9 cellular contexts compared by ENCODE assay signal in genomic region chr17:55265434-55266021, GRCh38. TPM values are rescaled to one million over a fixed set of nuclear protein-coding genes. Genes with fewer than 3 reads are reported as not detected.
DNase-seq lines count a peak whose midpoint lies in the region; ATAC-seq, FAIRE-seq and TF ChIP-seq lines count a peak whose summit lies in the region.
"Had no signal": no experiment of that assay in that cellular context is flagged by ENCODE, and none has a peak within 500 bp of the region (broad histone marks: within the 10 kb centered on the region; RNA-seq: fewer than 3 reads in every experiment).

No MANE protein-coding gene starts in this region.

- H3K36me3 ChIP-seq in K562 (ENCODE audit: control insufficient read depth, insufficient read depth, low read length), result no peaks in the 10 kb centered on the region

- in situ Hi-C loops in K562 (cut with MboI), result no loop called here

- H3K4me1 ChIP-seq in K562 (replicated peaks in 1 of 2; ENCODE audit: control insufficient read depth in 2 of 2, insufficient read depth in 2 of 2, low read length in 2 of 2), result peaks cover 0 to 24% of the 10 kb centered on the region in 2 experiments; a peak in 2 of 5 replicates

- peak overlapping the region in 1 of 2 experiments; percentile 69; a peak in 1 of 4 replicates for H3K9ac ChIP-seq in K562 (ENCODE audit: insufficient read depth in 1 of 2, low read depth in 2 of 2, low read length in 2 of 2)

- 50% methylated on average over 25 of the region's 48 CpGs for WGBS in K562 (ENCODE audit: insufficient coverage, low coverage, missing lambda C conversion rate)

- no peaks in the 10 kb centered on the region for H3K9me1 ChIP-seq in K562 (ENCODE audit: control insufficient read depth, insufficient read depth, low read length)

- peaks cover 16 to 20% of the 10 kb centered on the region in 2 experiments for H3K27me3 ChIP-seq in K562 (ENCODE audit: control insufficient read depth in 2 of 2, insufficient read depth in 2 of 2, low read length in 2 of 2)
- no peaks in the 10 kb centered on the region for H3K27me3 ChIP-seq in layer of hippocampus (ENCODE audit: control insufficient read depth, insufficient read depth, low read length)

- no peaks in the 10 kb centered on the region for H3K79me2 ChIP-seq in K562 (ENCODE audit: control insufficient read depth, insufficient read depth, low read length)

- peaks cover 16% of the 10 kb centered on the region for H3K4me1 Mint-ChIP-seq in activated CD4-positive, alpha-beta T cell treated with anti-CD3 and anti-CD28 coated beads for 36 hours
- H3K4me1 Mint-ChIP-seq in stimulated activated naive CD8-positive, alpha-beta T cell treated with anti-CD3 and anti-CD28 coated beads, Interleukin-15, Interleukin-2, amounts not matched to agents 100 ng/mL and 50 ng/mL, for 24 hours (ENCODE audit: low read depth), result peaks cover 19% of the 10 kb centered on the region

- no peak overlapping the region for H3K4me2 ChIP-seq in K562 (ENCODE audit: insufficient read depth, low read length)

- H3K4me3 ChIP-seq in K562, result no peak overlapping the region

- CTCF ChIA-PET in activated CD4-positive, alpha-beta T cell treated with anti-CD3 and anti-CD28 coated beads for 36 hours (lab: Charles Lee), result no interaction called here
- CTCF ChIA-PET in K562 (lab: Yijun Ruan, JAX; ENCODE audit: low intra/inter-chr PET ratio), result no interaction called here
- CTCF ChIA-PET in HEK293T (lab: Yijun Ruan, JAX), result interaction anchor here (1.2 kb wide), 1 partner anchor 27 kb away, joined by 3 read pairs; no protein-coding TSS in a partner anchor

- intact Hi-C loops in activated CD4-positive, alpha-beta T cell treated with anti-CD3 and anti-CD28 coated beads for 36 hours (cut with DNase I, micrococcal nuclease), result loop anchor here in 1 of 2 experiments (10.0 kb wide), 1 partner anchor 149 kb away; no protein-coding TSS in a partner anchor
- intact Hi-C loops in K562 (cut with micrococcal nuclease), result no loop called here

- H3K9me3 ChIP-seq in K562 (replicated peaks; ENCODE audit: control insufficient read depth, insufficient read depth, low read depth, low read length), result no peaks in the 10 kb centered on the region; the same call in 1 of the 2 replicates

- ATAC-seq in activated CD4-positive, alpha-beta T cell treated with anti-CD3 and anti-CD28 coated beads for 36 hours, result peak; percentile 25
- no peak for ATAC-seq in K562
- no peak for ATAC-seq in HG03457 (IDR thresholded peaks at IDR 0.05; ENCODE audit: unreplicated experiment)

- peak overlapping the region; percentile 64; the same call in 1 of the 2 replicates for H2AFZ ChIP-seq in K562 (ENCODE audit: low read depth, low read length)

- peak; percentile 30 for DNase-seq in activated CD4-positive, alpha-beta T cell treated with anti-CD3 and anti-CD28 coated beads for 36 hours
- no peak for DNase-seq in activated CD4-positive, alpha-beta T cell treated with anti-CD3 and anti-CD28 coated beads for 48 hours
- DNase-seq in K562 (ENCODE audit: extremely low read depth in 1 of 4, low spot score in 3 of 4), result peak in 1 of 4 experiments; percentile 14
- no peak for DNase-seq in NK-92 (lab: John Stamatoyannopoulos, UW; ENCODE audit: unreplicated experiment)
- DNase-seq in HEK293T (ENCODE audit: extremely low spot score), result no peak

- no peak for TF ChIP-seq POLR2A in K562 (conservative IDR thresholded peaks at IDR 0.05)

- no peak for TF ChIP-seq CTCF in K562 (IDR thresholded peaks at IDR 0.05 in 2 of 3, conservative IDR thresholded peaks at IDR 0.05 in 1 of 3; ENCODE audit: insufficient read depth in 2 of 3, low read depth in 1 of 3, low read length in 3 of 3)

- FAIRE-seq in K562 (lab: Jason Lieb, UNC), result no peak
- FAIRE-seq: TTC549 had no signal

- POLR2A ChIA-PET in activated CD4-positive, alpha-beta T cell treated with anti-CD3 and anti-CD28 coated beads for 36 hours (lab: Charles Lee), result no interaction called here
- POLR2A ChIA-PET in K562 (lab: Yijun Ruan, JAX), result interaction anchor here (1.2 kb wide), 1 partner anchor 10 kb away, joined by 5 read pairs; no protein-coding TSS in a partner anchor
- POLR2A ChIA-PET in HEK293T (lab: Yijun Ruan, JAX), result interaction anchor here (2.0 kb wide), 1 partner anchor 27 kb away, joined by 16 read pairs; no protein-coding TSS in a partner anchor

- H3K9me3 Mint-ChIP-seq in activated CD4-positive, alpha-beta T cell treated with anti-CD3 and anti-CD28 coated beads for 36 hours (ENCODE audit: low read depth), result no peaks in the 10 kb centered on the region
- no peaks in the 10 kb centered on the region for H3K9me3 Mint-ChIP-seq in stimulated activated naive CD8-positive, alpha-beta T cell treated with anti-CD3 and anti-CD28 coated beads, Interleukin-15, Interleukin-2, amounts not matched to agents 100 ng/mL and 50 ng/mL, for 24 hours

- H3K27me3 Mint-ChIP-seq in activated CD4-positive, alpha-beta T cell treated with anti-CD3 and anti-CD28 coated beads for 36 hours, result peaks cover 51% of the 10 kb centered on the region
- H3K27me3 Mint-ChIP-seq in stimulated activated naive CD8-positive, alpha-beta T cell treated with anti-CD3 and anti-CD28 coated beads, Interleukin-15, Interleukin-2, amounts not matched to agents 100 ng/mL and 50 ng/mL, for 24 hours, result peaks cover 80% of the 10 kb centered on the region

- H3K27ac ChIP-seq in K562 (ENCODE audit: extremely low read depth, low read depth, low read length), result no peak overlapping the region
- peak overlapping the region; percentile 64 for H3K27ac ChIP-seq in layer of hippocampus (ENCODE audit: low read depth, low read length)

- no peaks in the 10 kb centered on the region for H3K36me3 Mint-ChIP-seq in activated CD4-positive, alpha-beta T cell treated with anti-CD3 and anti-CD28 coated beads for 36 hours (ENCODE audit: low read depth)
- H3K36me3 Mint-ChIP-seq in stimulated activated naive CD8-positive, alpha-beta T cell treated with anti-CD3 and anti-CD28 coated beads, Interleukin-15, Interleukin-2, amounts not matched to agents 100 ng/mL and 50 ng/mL, for 24 hours (ENCODE audit: low read depth), result no peaks in the 10 kb centered on the region

- BruUV-seq in K562 (replicated peaks; lab: Mats Ljungman, UMichigan), result no TSS peak

- no peaks in the 10 kb centered on the region for H4K20me1 ChIP-seq in K562 (replicated peaks; ENCODE audit: control insufficient read depth, insufficient read depth, low read length)

- TF ChIP-seq EP300 in K562 (IDR thresholded peaks at IDR 0.05; ENCODE audit: low read length), result no peak

- no peak for TF ChIP-seq RAD21 in K562 (CRISPR knock-in tag; conservative IDR thresholded peaks at IDR 0.05 in 1 of 2, IDR thresholded peaks at IDR 0.05 in 1 of 2)

- no peak overlapping the region for H3K27ac Mint-ChIP-seq in activated CD4-positive, alpha-beta T cell treated with anti-CD3 and anti-CD28 coated beads for 36 hours
- no peak overlapping the region for H3K27ac Mint-ChIP-seq in stimulated activated naive CD8-positive, alpha-beta T cell treated with anti-CD3 and anti-CD28 coated beads, Interleukin-15, Interleukin-2, amounts not matched to agents 100 ng/mL and 50 ng/mL, for 24 hours

- H3K4me3 Mint-ChIP-seq in activated CD4-positive, alpha-beta T cell treated with anti-CD3 and anti-CD28 coated beads for 36 hours, result peak overlapping the region; percentile 47
- H3K4me3 Mint-ChIP-seq in stimulated activated naive CD8-positive, alpha-beta T cell treated with anti-CD3 and anti-CD28 coated beads, Interleukin-15, Interleukin-2, amounts not matched to agents 100 ng/mL and 50 ng/mL, for 24 hours, result peak overlapping the region; percentile 46

TF ChIP-seq in K562, 482 proteins besides CTCF, POLR2A, EP300 and RAD21 (continues in another document):
- TF ChIP-seq ZNF75A (CRISPR knock-in tag; IDR thresholded peaks at IDR 0.05), result no peak
- TF ChIP-seq MECOM (CRISPR knock-in tag; IDR thresholded peaks at IDR 0.05), result no peak
- TF ChIP-seq JUND (IDR thresholded peaks at IDR 0.05; ENCODE audit: borderline replicate concordance, low read depth, low read length), result no peak
- no peak for TF ChIP-seq JUND (tag; IDR thresholded peaks at IDR 0.05; ENCODE audit: borderline replicate concordance, low read depth, low read length)
- no peak for TF ChIP-seq NFIC (IDR thresholded peaks at IDR 0.05)
- no peak for TF ChIP-seq NELFE (IDR thresholded peaks at IDR 0.05; ENCODE audit: insufficient read depth, insufficient read length)

TF ChIP-seq in HEK293T, 16 proteins besides CTCF, POLR2A, EP300 and RAD21:
- TF ChIP-seq BHLHE40 (IDR thresholded peaks at IDR 0.05; ENCODE audit: borderline replicate concordance) (no peak), FOXM1 (IDR thresholded peaks at IDR 0.05; ENCODE audit: borderline replicate concordance) (no peak), FOXA1 (IDR thresholded peaks at IDR 0.05) (no peak), NFRKB (IDR thresholded peaks at IDR 0.05) (no peak), LEF1 (IDR thresholded peaks at IDR 0.05; ENCODE audit: borderline replicate concordance) (no peak)
TF ChIP-seq in HEK293T: peak in this region for 0.

RNA-seq across cellular contexts. Expression of gene HLF, which starts 0.8 kb away (rescaled TPM):
- total RNA-seq in activated CD4-positive, alpha-beta T cell treated with anti-CD3 and anti-CD28 coated beads for 36 hours, result 1 to 10 TPM in 1 of 2 experiments, under 1 TPM in 1; 0.95 to 1.0 TPM
- 0.07 TPM in 1 of 2 replicates, not detected in the other for total RNA-seq in K562 (2011; cell fraction: chromatin; rRNA removed; ENCODE audit: low replicate concordance)
- total RNA-seq in K562 (2011; cell fraction: nucleolus; rRNA removed), result not detected in 2 replicates
- total RNA-seq in K562 (2011; cell fraction: nucleoplasm; rRNA removed), result not detected in 2 replicates
- total RNA-seq in K562 (2014; rRNA removed) (0.09 and 0.20 TPM in 2 replicates), K562 (2014; rRNA removed; fragmentation: Illumina TruSeq; extraction: Trizol) (0.15 and 0.32 TPM in 2 replicates), K562 (2015; rRNA removed; fragmentation: Illumina TruSeq; extraction: Trizol) (0.11 and 0.14 TPM in 2 replicates), K562 (2021) (0.24 and 0.65 TPM in 2 replicates)
- polyA plus RNA-seq in K562 (2011; rRNA removed) (0.04 and 0.09 TPM in 2 replicates), K562 (2014; fragmentation: Illumina TruSeq; extraction: Trizol) (0.08 and 0.09 TPM in 2 replicates), K562 (2014; fragmentation: Nextera tagmentation; extraction: Ambion mirVana) (under 1 TPM; 0.03 to 0.11 TPM), K562 (2014; rRNA removed) (0.05 and 1.4 TPM in 2 replicates)
- 0.03 and 0.07 TPM in 2 replicates for polyA plus RNA-seq in K562 (2011; cell fraction: cytosol; rRNA removed)
- polyA plus RNA-seq in K562 (2011; cell fraction: nucleus; rRNA removed), result 0.08 and 0.16 TPM in 2 replicates
- 0.13 and 0.14 TPM in 2 replicates for polyA plus RNA-seq in K562 (2012)
- polyA minus RNA-seq in K562 (2011; rRNA and poly(A)+ RNA removed), result 0.06 and 0.14 TPM in 2 replicates
- polyA minus RNA-seq in K562 (2011; cell fraction: cytosol; rRNA and poly(A)+ RNA removed), result 0.73 TPM in 1 of 2 replicates, not detected in the other
- polyA minus RNA-seq in K562 (2011; cell fraction: nucleus; rRNA and poly(A)+ RNA removed), result 0.13 TPM in 1 of 2 replicates, not detected in the other
